In the genomic region with DNA sequence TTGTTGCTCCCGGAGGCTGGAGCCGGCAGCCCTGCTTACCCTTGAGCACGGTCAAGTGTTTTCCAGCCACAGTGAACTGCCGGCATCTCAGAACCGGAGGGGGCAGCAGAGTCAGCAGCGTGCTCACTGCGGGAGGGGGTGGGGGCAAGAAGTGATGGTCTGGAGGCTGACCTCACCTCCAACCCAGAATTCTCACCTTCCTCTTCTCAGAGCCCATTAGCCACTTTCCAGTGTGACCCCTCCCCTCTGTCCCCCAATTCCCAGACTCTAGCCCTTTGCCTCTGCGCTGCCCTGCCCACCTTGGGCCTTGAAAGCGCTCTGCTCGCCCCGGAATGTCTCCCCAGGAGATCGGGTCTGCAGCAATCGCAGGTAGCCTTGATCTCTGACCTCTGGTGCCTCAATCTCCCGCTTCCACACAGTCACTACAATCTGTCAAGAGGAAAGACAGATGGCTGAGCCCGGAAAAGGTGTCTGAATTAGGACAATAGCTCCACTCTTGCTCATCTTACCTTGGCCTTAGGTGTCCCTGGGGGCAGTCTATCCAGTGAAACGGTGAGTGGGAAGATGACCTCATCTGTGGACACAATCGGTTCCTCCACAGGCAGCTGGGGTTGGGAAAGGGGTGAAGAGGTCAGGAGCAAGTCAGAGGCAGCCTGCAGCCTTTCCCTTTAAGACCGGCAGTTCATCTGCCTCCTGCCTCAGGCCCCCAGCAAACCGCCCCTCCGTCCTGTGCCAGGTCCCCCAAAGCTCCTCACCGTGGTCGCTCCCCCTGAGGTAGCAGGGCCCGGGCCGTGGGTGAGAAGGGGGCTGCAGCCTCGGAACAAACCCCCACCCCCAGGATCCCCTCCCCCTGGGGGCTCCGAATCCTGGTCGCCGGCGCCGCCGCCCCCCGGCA, we compare ENCODE assay signal across 8 cellular contexts. TPM values are rescaled to one million over a fixed set of nuclear protein-coding genes. Genes with fewer than 3 reads are reported as not detected.
A peak's percentile ranks its signal among the peaks of the same experiment; 100 is the strongest.
DNase-seq lines count a peak whose midpoint lies in the region; ATAC-seq and TF ChIP-seq lines count a peak whose summit lies in the region.

No MANE protein-coding gene starts in this region.

- H3K4me1 Mint-ChIP-seq in endodermal cell = peaks cover 32% of the 10 kb centered on the region

- no peak for DNase-seq in Right ventricle myocardium inferior (ENCODE audit: missing footprints)
- no peak for DNase-seq in cardiac septum (ENCODE audit: low spot score)
- DNase-seq in RPMI7951 (ENCODE audit: low read depth) = peak; percentile 54
- DNase-seq in endodermal cell = peak; percentile 78
- DNase-seq in HUDEP-2 (lab: John Stamatoyannopoulos, UW; ENCODE audit: unreplicated experiment in 76 of 76) = no peak

- H3K4me3 Mint-ChIP-seq in endodermal cell = peak overlapping the region; percentile 62

- peak; percentile 15 for TF ChIP-seq CTCF in endodermal cell (conservative IDR thresholded peaks at IDR 0.05)

- H3K4me3 ChIP-seq in endodermal cell (ENCODE audit: low read length) (peak overlapping the region; percentile 84), mononuclear cell (ENCODE audit: low read length) (peak overlapping the region; percentile 83)

- H3K9ac ChIP-seq in endodermal cell (ENCODE audit: extremely low read depth, low read length, poor library complexity, severe bottlenecking) = peak overlapping the region; percentile 73

- H3K9me3 Mint-ChIP-seq in endodermal cell = no peaks in the 10 kb centered on the region

- peaks cover 40% of the 10 kb centered on the region for H3K36me3 ChIP-seq in endodermal cell (ENCODE audit: control insufficient read depth, insufficient read depth, low read length)

- 22 to 25% methylated on average over 5 to 32 of the region's 32 CpGs for WGBS in endodermal cell (ENCODE audit: insufficient coverage in 1 of 2, insufficient read length in 1 of 2), 2 experiments

- H3K4me1 ChIP-seq in endodermal cell (ENCODE audit: control insufficient read depth, insufficient read depth, low read length) (peaks cover 21% of the 10 kb centered on the region), mononuclear cell (ENCODE audit: insufficient read depth, low read length) (peaks cover 59% of the 10 kb centered on the region)

- H3K9me3 ChIP-seq in endodermal cell (ENCODE audit: control insufficient read depth, low read length) = no peaks in the 10 kb centered on the region
- H3K9me3 ChIP-seq in mononuclear cell (ENCODE audit: low read depth, low read length) = no peaks in the 10 kb centered on the region

- peak overlapping the region; percentile 81 for H3K27ac Mint-ChIP-seq in endodermal cell

- H3K27me3 ChIP-seq in endodermal cell (ENCODE audit: control insufficient read depth, insufficient read depth, low read length, poor library complexity, severe bottlenecking) (no peaks in the 10 kb centered on the region), mononuclear cell (ENCODE audit: insufficient read depth, low read length) (no peaks in the 10 kb centered on the region)

- H3K27ac ChIP-seq in endodermal cell (ENCODE audit: low read depth, low read length) = no peak overlapping the region

- H3K36me3 Mint-ChIP-seq in endodermal cell (ENCODE audit: low read depth) = peaks cover 24% of the 10 kb centered on the region

- peaks cover 2% of the 10 kb centered on the region for H3K27me3 Mint-ChIP-seq in endodermal cell (ENCODE audit: insufficient read depth)

- intact Hi-C loops in Right ventricle myocardium inferior (cut with DNase I) (no loop called here), cardiac septum (cut with DNase I) (no loop called here)

- ATAC-seq in Right ventricle myocardium inferior (peak; percentile 18), GM21528 (IDR thresholded peaks at IDR 0.05; ENCODE audit: low FRiP score, unreplicated experiment) (no peak), GM19328 (IDR thresholded peaks at IDR 0.05; ENCODE audit: unreplicated experiment) (no peak)

RNA-seq across cellular contexts. Expression of a gene that starts 0.9 kb away (rescaled TPM):
- total RNA-seq in Right ventricle myocardium inferior (7.1 TPM), cardiac septum (11.4 TPM), endodermal cell (10 to 100 TPM; 24.7 to 30.0 TPM), mononuclear cell (19.1 TPM)
- 5.8 and 8.1 TPM in 2 replicates for total RNA-seq in RPMI7951 (2014; rRNA removed; shearing (Covaris generic))
- 22.9 TPM for polyA plus RNA-seq in endodermal cell (2013, experiment 1 of 2)
- 18.2 TPM for polyA plus RNA-seq in endodermal cell (2013, experiment 2 of 2)

RNA-seq across cellular contexts. Expression of a gene that starts 8.9 kb away (rescaled TPM):
- total RNA-seq in Right ventricle myocardium inferior (99.4 TPM), cardiac septum (89.1 TPM), endodermal cell (100 to 1,000 TPM; 155 to 188 TPM), mononuclear cell (102 TPM)
- total RNA-seq in RPMI7951 (2014; rRNA removed; shearing (Covaris generic)) = 221 and 278 TPM in 2 replicates
- 146 TPM for polyA plus RNA-seq in endodermal cell (2013, experiment 1 of 2)
- polyA plus RNA-seq in endodermal cell (2013, experiment 2 of 2) = 131 TPM

RNA-seq across cellular contexts. Expression of a gene that starts 10.8 kb away (rescaled TPM):
- total RNA-seq in Right ventricle myocardium inferior (3.1 TPM), cardiac septum (1.5 TPM), endodermal cell (1 to 10 TPM; 3.7 to 3.8 TPM), mononuclear cell (1.8 TPM)
- 10.0 and 10.2 TPM in 2 replicates for total RNA-seq in RPMI7951 (2014; rRNA removed; shearing (Covaris generic))
- polyA plus RNA-seq in endodermal cell (2013, experiment 1 of 2) = 13.3 TPM
- polyA plus RNA-seq in endodermal cell (2013, experiment 2 of 2) = 13.4 TPM

RNA-seq across cellular contexts. Expression of a gene that starts 19.6 kb away (rescaled TPM):
- total RNA-seq in Right ventricle myocardium inferior = 0.32 TPM
- total RNA-seq in cardiac septum = 0.92 TPM
- 2.5 and 5.7 TPM in 2 replicates for total RNA-seq in RPMI7951 (2014; rRNA removed; shearing (Covaris generic))
- 10 to 100 TPM; 39.3 to 56.1 TPM for total RNA-seq in endodermal cell
- 130 TPM for polyA plus RNA-seq in endodermal cell (2013, experiment 1 of 2)
- 122 TPM for polyA plus RNA-seq in endodermal cell (2013, experiment 2 of 2)
- total RNA-seq in mononuclear cell = 2.3 TPM

RNA-seq across cellular contexts. Expression of a gene that starts 20.1 kb away (rescaled TPM):
- total RNA-seq in Right ventricle myocardium inferior (0.51 TPM), cardiac septum (0.43 TPM), endodermal cell (1 to 10 TPM; 1.2 to 3.3 TPM), mononuclear cell (6.7 TPM)
- total RNA-seq in RPMI7951 (2014; rRNA removed; shearing (Covaris generic)) = 2.5 and 3.8 TPM in 2 replicates
- 1.4 TPM for polyA plus RNA-seq in endodermal cell (2013, experiment 1 of 2)
- polyA plus RNA-seq in endodermal cell (2013, experiment 2 of 2) = 1.7 TPM

Comparison
In these comparisons a context has a peak if more than half of its experiments do, and no peak if none do; other contexts are left out.
1. DNase-seq: peak in RPMI7951 (single experiment) and endodermal cell (single experiment); none in Right ventricle myocardium inferior (single experiment), cardiac septum (single experiment) and HUDEP-2 (0 of 76).